1 cellular context compared by ENCODE assay signal in genomic region chr12:46358325-46358700, GRCh38.
TF ChIP-seq lines count a peak whose summit lies in the region.

No MANE protein-coding gene starts in this region.

TF ChIP-seq in HepG2, 621 proteins besides CTCF, POLR2A, EP300 and RAD21 (continued from another document):
- TF ChIP-seq PRDM15 (CRISPR knock-in tag; IDR thresholded peaks at IDR 0.05) (no peak), NR2F2 (IDR thresholded peaks at IDR 0.05; ENCODE audit: borderline replicate concordance, low read depth) (no peak), SP2 (CRISPR knock-in tag; IDR thresholded peaks at IDR 0.05) (no peak), ISL2 (CRISPR knock-in tag; IDR thresholded peaks at IDR 0.05) (no peak), ZNF816 (CRISPR knock-in tag; IDR thresholded peaks at IDR 0.05; ENCODE audit: borderline replicate concordance) (peak; percentile 88), ZNF282 (IDR thresholded peaks at IDR 0.05; ENCODE audit: partially characterized antibody) (no peak), THAP8 (CRISPR knock-in tag; IDR thresholded peaks at IDR 0.05; ENCODE audit: borderline replicate concordance) (no peak), PPARG (CRISPR knock-in tag; conservative IDR thresholded peaks at IDR 0.05) (0 out of 2 replicates have a peak, but pooled peaks have one; percentile 11), RBFOX2 (IDR thresholded peaks at IDR 0.05; ENCODE audit: low read depth, low read length) (peak; percentile 4; the same call in 1 of the 2 replicates), MYPOP (CRISPR knock-in tag; IDR thresholded peaks at IDR 0.05) (no peak), ZNF232 (CRISPR knock-in tag; IDR thresholded peaks at IDR 0.05; ENCODE audit: borderline replicate concordance) (no peak), SP5 (CRISPR knock-in tag; IDR thresholded peaks at IDR 0.05; ENCODE audit: borderline replicate concordance, low read depth) (peak; percentile 3; the same call in 1 of the 2 replicates), SOX13 (IDR thresholded peaks at IDR 0.05) (no peak), SOX13 (CRISPR knock-in tag; conservative IDR thresholded peaks at IDR 0.05 in 1 of 2, IDR thresholded peaks at IDR 0.05 in 1 of 2) (no peak), ZNF883 (CRISPR knock-in tag; IDR thresholded peaks at IDR 0.05; ENCODE audit: not compliant biosample characterization) (no peak), RXRB (CRISPR knock-in tag; IDR thresholded peaks at IDR 0.05; ENCODE audit: borderline replicate concordance) (no peak), MXD4 (CRISPR knock-in tag; IDR thresholded peaks at IDR 0.05) (no peak), ETV6 (CRISPR knock-in tag; conservative IDR thresholded peaks at IDR 0.05) (no peak), ZBTB8A (CRISPR knock-in tag; IDR thresholded peaks at IDR 0.05; ENCODE audit: borderline replicate concordance, low read depth) (no peak), ARNT (IDR thresholded peaks at IDR 0.05) (no peak), SPEN (CRISPR knock-in tag; IDR thresholded peaks at IDR 0.05; ENCODE audit: low read depth) (no peak), MTF1 (CRISPR knock-in tag; IDR thresholded peaks at IDR 0.05) (0 out of 2 replicates have a peak, but pooled peaks have one; percentile 16), ELK4 (CRISPR knock-in tag; IDR thresholded peaks at IDR 0.05; ENCODE audit: borderline replicate concordance) (no peak), PRMT3 (CRISPR knock-in tag; IDR thresholded peaks at IDR 0.05; ENCODE audit: borderline replicate concordance, low read depth) (no peak), DMTF1 (CRISPR knock-in tag; IDR thresholded peaks at IDR 0.05) (no peak), LCORL (IDR thresholded peaks at IDR 0.05) (no peak), LCORL (CRISPR knock-in tag; IDR thresholded peaks at IDR 0.05) (no peak)
